In genomic region chr5:491856-492155, GRCh38 we compare ENCODE assay signal across 7 cellular contexts.
"Had no signal": no experiment of that assay in that cellular context is flagged by ENCODE, and none has a peak within 500 bp of the region (broad histone marks: within the 10 kb centered on the region; RNA-seq: fewer than 3 reads in every experiment).

No MANE protein-coding gene starts in this region.

- H3K4me3 ChIP-seq: GM23248, K562 had no signal

- ATAC-seq: K562 had no signal

- H3K4me3 Mint-ChIP-seq: H9, HFFc6 had no signal

- H3K27ac ChIP-seq: GM23248 had no signal

- H3K27ac Mint-ChIP-seq: H9, HFFc6 had no signal

- DNase-seq: GM23248, H9, HCEC 1CT, HFFc6, IMR-90, KG1 had no signal

- H2AFZ ChIP-seq: GM23248 had no signal

- H3K9me3 Mint-ChIP-seq: H9, HFFc6 had no signal
